In genomic region chr3:71168043-71168720, GRCh38 we compare ENCODE assay signal across 13 cellular contexts.
DNase-seq lines count a peak whose midpoint lies in the region; ATAC-seq, FAIRE-seq and TF ChIP-seq lines count a peak whose summit lies in the region.
"Had no signal": no experiment of that assay in that cellular context is flagged by ENCODE, and none has a peak within 500 bp of the region (broad histone marks: within the 10 kb centered on the region; RNA-seq: fewer than 3 reads in every experiment).

No MANE protein-coding gene starts in this region.

- DNase-seq in D721Med (ENCODE audit: insufficient read length, low spot score) (no peak), fibroblast of mammary gland (ENCODE audit: low read depth) (peak; percentile 87), sigmoid colon (no peak), posterior vena cava (ENCODE audit: low spot score) (no peak), prostate gland (ENCODE audit: low spot score) (no peak)
- DNase-seq: activated T-cell treated with anti-CD3 and anti-CD28 coated beads, Interleukin-2, amount 50 U/mL, for 1 hour; Calu3; mesendoderm; NCI-H2081 treated with DMSO at 0.1 percent for 48 hours; T-helper 9 cell had no signal

- peaks cover 24% of the 10 kb centered on the region for H3K36me3 Mint-ChIP-seq in activated naive CD8-positive, alpha-beta T cell

- TF ChIP-seq EP300 in sigmoid colon (IDR thresholded peaks at IDR 0.05): no peak

- H3K27me3 ChIP-seq in sigmoid colon: no peaks in the 10 kb centered on the region
- no peaks in the 10 kb centered on the region for H3K27me3 ChIP-seq in prostate gland (replicated peaks; ENCODE audit: insufficient read depth)

- H3K4me1 ChIP-seq in sigmoid colon (peaks cover 0 to 28% (median 16%) of the 10 kb centered on the region in 4 donors), prostate gland (replicated peaks) (no peaks in the 10 kb centered on the region)

- TF ChIP-seq POLR2A in sigmoid colon (IDR thresholded peaks at IDR 0.05) (no peak), prostate gland (IDR thresholded peaks at IDR 0.05) (no peak)

- ATAC-seq in GM18858 (IDR thresholded peaks at IDR 0.05; ENCODE audit: unreplicated experiment): no peak
- no peak for ATAC-seq in GM18498 (IDR thresholded peaks at IDR 0.05; ENCODE audit: unreplicated experiment)

- H3K36me3 ChIP-seq in sigmoid colon (peaks cover 0 to 3% (median 0%) of the 10 kb centered on the region in 4 donors), prostate gland (no peaks in the 10 kb centered on the region)

- no peaks in the 10 kb centered on the region for H3K27me3 Mint-ChIP-seq in activated naive CD8-positive, alpha-beta T cell

- H3K4me3 ChIP-seq in fibroblast of mammary gland (ENCODE audit: control insufficient read depth, low read depth, low read length): no peak overlapping the region
- H3K4me3 ChIP-seq in sigmoid colon: peak overlapping the region in 1 of 4 donors; percentile 6
- no peak overlapping the region for H3K4me3 ChIP-seq in prostate gland

- no peak overlapping the region for H3K4me3 Mint-ChIP-seq in activated naive CD8-positive, alpha-beta T cell

- WGBS in sigmoid colon, 2 donors: 84 to 90% methylated on average over 7 of the region's 7 CpGs
- WGBS in prostate gland: 87% methylated on average over 7 of the region's 7 CpGs

- peak overlapping the region; percentile 81 for H3K27ac Mint-ChIP-seq in activated naive CD8-positive, alpha-beta T cell

- H3K4me1 Mint-ChIP-seq in activated naive CD8-positive, alpha-beta T cell (ENCODE audit: low read depth): peaks cover 71% of the 10 kb centered on the region

- peaks cover 4% of the 10 kb centered on the region for H3K9me3 Mint-ChIP-seq in activated naive CD8-positive, alpha-beta T cell (ENCODE audit: low read depth)

- no peaks in the 10 kb centered on the region for H3K9me3 ChIP-seq in sigmoid colon
- H3K9me3 ChIP-seq in prostate gland: no peaks in the 10 kb centered on the region

- H3K27ac ChIP-seq in sigmoid colon (peak overlapping the region; percentile 15 to 61 (median 36)), prostate gland (no peak overlapping the region)

- intact Hi-C loops in sigmoid colon (cut with DNase I): no loop called here
- intact Hi-C loops in posterior vena cava (cut with DNase I): no loop called here
- intact Hi-C loops in prostate gland (cut with DNase I): no loop called here

- peak; percentile 41 for FAIRE-seq in D721Med (lab: Jason Lieb, UNC)

- TF ChIP-seq CTCF in D721Med (IDR thresholded peaks at IDR 0.05; ENCODE audit: insufficient read depth, missing control alignments): no peak
- TF ChIP-seq CTCF in fibroblast of mammary gland (conservative IDR thresholded peaks at IDR 0.05; ENCODE audit: control insufficient read depth, insufficient read depth, low read depth, low read length): no peak
- TF ChIP-seq CTCF in sigmoid colon (IDR thresholded peaks at IDR 0.05): no peak
- no peak for TF ChIP-seq CTCF in prostate gland (IDR thresholded peaks at IDR 0.05)

Comparison
In these comparisons a context has a peak if more than half of its experiments do, and no peak if none do; other contexts are left out.
1. H3K27ac ChIP-seq: peak in sigmoid colon (4 of 4); none in prostate gland (0 of 2).